ENCODE assay signal across 10 cellular contexts in the genomic region with DNA sequence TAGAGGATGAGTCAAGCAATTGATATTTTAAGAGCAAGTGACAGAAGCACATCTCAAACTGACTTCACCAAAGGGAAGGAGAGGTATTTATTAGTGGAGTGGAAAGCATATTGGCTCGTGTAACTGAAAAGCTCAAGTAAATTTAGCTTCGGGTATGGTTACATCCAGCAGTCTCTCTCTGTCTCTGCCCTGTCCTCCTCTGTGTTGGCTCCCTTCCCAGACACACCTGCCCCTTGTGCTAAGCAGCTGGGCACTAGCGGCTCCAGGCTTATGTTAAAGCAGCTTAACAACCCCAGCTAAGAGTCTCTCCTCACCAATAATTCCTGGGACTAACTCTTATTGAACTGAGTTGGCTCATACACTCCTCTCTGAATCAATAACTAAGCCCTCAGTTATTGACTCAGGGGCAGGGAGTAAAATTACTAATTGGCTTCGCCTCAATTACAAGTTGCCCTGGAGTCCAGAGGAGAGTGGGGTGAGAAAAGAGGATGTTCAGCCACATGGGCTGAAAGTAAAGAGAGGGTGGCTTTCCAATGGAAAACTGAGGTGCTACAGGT. TPM values are rescaled to one million over a fixed set of nuclear protein-coding genes. Genes with fewer than 3 reads are reported as not detected.
A peak's percentile ranks its signal among the peaks of the same experiment; 100 is the strongest.
DNase-seq lines count a peak whose midpoint lies in the region; ATAC-seq and TF ChIP-seq lines count a peak whose summit lies in the region.
"Had no signal": no experiment of that assay in that cellular context is flagged by ENCODE, and none has a peak within 500 bp of the region (broad histone marks: within the 10 kb centered on the region; RNA-seq: fewer than 3 reads in every experiment).

No MANE protein-coding gene starts in this region.

- peak overlapping the region; percentile 1 to 44 for H3K4me3 Mint-ChIP-seq in stimulated activated naive B cell treated with anti-CD40 and anti-IgM and Interleukin-4, amounts not matched to agents 10 μg/mL and 1 μg/mL and 100 μg/mL, for 72 hours
- H3K4me3 Mint-ChIP-seq in MCF 10A (ENCODE audit: unreplicated experiment): no peak overlapping the region

- DNase-seq in NCI-H187 treated with DMSO at 0.1 percent for 48 hours (lab: John Stamatoyannopoulos, UW) (peak; percentile 11), NCI-H187 (lab: John Stamatoyannopoulos, UW) (no peak), NCI-H82 treated with DMSO at 0.1 percent for 48 hours (lab: John Stamatoyannopoulos, UW; ENCODE audit: unreplicated experiment) (peak; percentile 90), Kasumi-1 (lab: John Stamatoyannopoulos, UW) (no peak), MCF 10A (ENCODE audit: unreplicated experiment) (no peak), aorta (no peak)
- no peak for DNase-seq in stimulated activated naive B cell treated with anti-CD40 and anti-IgM and Interleukin-4, amounts not matched to agents 10 μg/mL and 1 μg/mL and 100 μg/mL, for 72 hours
- DNase-seq: kidney, MG63 had no signal

- H3K9me3 Mint-ChIP-seq in stimulated activated naive B cell treated with anti-CD40 and anti-IgM and Interleukin-4, amounts not matched to agents 10 μg/mL and 1 μg/mL and 100 μg/mL, for 72 hours: peaks cover 2 to 8% of the 10 kb centered on the region in 2 donors
- H3K9me3 Mint-ChIP-seq in MCF 10A (ENCODE audit: unreplicated experiment): no peaks in the 10 kb centered on the region

- no peak overlapping the region for H3K4me3 ChIP-seq in aorta (ENCODE audit: low read length in 2 of 2)
- H3K4me3 ChIP-seq: MG63 had no signal

- H3K27me3 Mint-ChIP-seq in stimulated activated naive B cell treated with anti-CD40 and anti-IgM and Interleukin-4, amounts not matched to agents 10 μg/mL and 1 μg/mL and 100 μg/mL, for 72 hours: no peaks in the 10 kb centered on the region
- peaks cover 30% of the 10 kb centered on the region for H3K27me3 Mint-ChIP-seq in MCF 10A (ENCODE audit: insufficient read depth, unreplicated experiment)

- intact Hi-C loops in MCF 10A (cut with micrococcal nuclease) (no loop called here), aorta (cut with DNase I) (no loop called here)

- 85 to 87% methylated on average over 4 of the region's 4 CpGs for WGBS in aorta, 2 donors

- no peak for TF ChIP-seq CTCF in MCF 10A (IDR thresholded peaks at IDR 0.05; ENCODE audit: unreplicated experiment)

- POLR2A ChIA-PET in MCF 10A (lab: Yijun Ruan, JAX): no interaction called here

- no TSS peak for BruUV-seq in MCF 10A (replicated peaks; lab: Mats Ljungman, UMichigan)

- no peak overlapping the region for H3K27ac ChIP-seq in aorta (ENCODE audit: low read depth in 1 of 2, low read length in 2 of 2)

- H3K36me3 Mint-ChIP-seq in stimulated activated naive B cell treated with anti-CD40 and anti-IgM and Interleukin-4, amounts not matched to agents 10 μg/mL and 1 μg/mL and 100 μg/mL, for 72 hours: peaks cover 3 to 11% of the 10 kb centered on the region in 2 donors
- H3K36me3 Mint-ChIP-seq in MCF 10A (ENCODE audit: insufficient read depth, unreplicated experiment): no peaks in the 10 kb centered on the region

- no peaks in the 10 kb centered on the region for H3K27me3 ChIP-seq in aorta (ENCODE audit: control insufficient read depth in 1 of 2, insufficient read depth in 2 of 2, low read length in 1 of 2)
- H3K27me3 ChIP-seq: MG63 had no signal

- CTCF ChIA-PET in MCF 10A (lab: Yijun Ruan, JAX): interaction anchor here (1.0 to 2.1 kb wide), 2 partner anchors 12 to 78 kb away, joined by 6 to 10 read pairs; partner anchors contain the start of gene SH3BP5

- no peaks in the 10 kb centered on the region for H3K36me3 ChIP-seq in aorta (ENCODE audit: control insufficient read depth in 1 of 2, insufficient read depth in 2 of 2, low read length in 1 of 2)
- H3K36me3 ChIP-seq: MG63 had no signal

- ATAC-seq in HG03159 (IDR thresholded peaks at IDR 0.05; ENCODE audit: unreplicated experiment) (peak; percentile 22), aorta (ENCODE audit: low FRiP score) (no peak)
- ATAC-seq in stimulated activated naive B cell treated with anti-CD40 and anti-IgM and Interleukin-4, amounts not matched to agents 10 μg/mL and 1 μg/mL and 100 μg/mL, for 72 hours (replicated peaks): peak; percentile 57 to 62

- peak overlapping the region; percentile 85 for H3K27ac Mint-ChIP-seq in stimulated activated naive B cell treated with anti-CD40 and anti-IgM and Interleukin-4, amounts not matched to agents 10 μg/mL and 1 μg/mL and 100 μg/mL, for 72 hours
- no peak overlapping the region for H3K27ac Mint-ChIP-seq in MCF 10A (ENCODE audit: low read depth, unreplicated experiment)

- no peaks in the 10 kb centered on the region for H3K4me1 ChIP-seq in aorta (ENCODE audit: control insufficient read depth in 1 of 2, insufficient read depth in 2 of 2, low read length in 2 of 2)

- H3K4me1 Mint-ChIP-seq in stimulated activated naive B cell treated with anti-CD40 and anti-IgM and Interleukin-4, amounts not matched to agents 10 μg/mL and 1 μg/mL and 100 μg/mL, for 72 hours: peaks cover 42 to 82% of the 10 kb centered on the region in 2 donors
- peaks cover 7% of the 10 kb centered on the region for H3K4me1 Mint-ChIP-seq in MCF 10A (ENCODE audit: insufficient read depth, unreplicated experiment)

- H3K9me3 ChIP-seq in aorta (ENCODE audit: control insufficient read depth, low read length): peaks cover 3% of the 10 kb centered on the region
- H3K9me3 ChIP-seq: MG63 had no signal

RNA-seq across cellular contexts. Expression of gene SH3BP5, which starts 12.7 kb away (rescaled TPM):
- total RNA-seq in MCF 10A (2022) (8.4 and 8.8 TPM in 2 replicates), aorta (10 to 100 TPM; 79.9 to 93.1 TPM)
- polyA plus RNA-seq in aorta: 10 to 100 TPM; 26.5 to 62.6 TPM

Comparison
In these comparisons a context has a peak if more than half of its experiments do, and no peak if none do; other contexts are left out.
1. DNase-seq: peak in NCI-H187 treated with DMSO at 0.1 percent for 48 hours (single experiment) and NCI-H82 treated with DMSO at 0.1 percent for 48 hours (single experiment); none in NCI-H187 (0 of 2), stimulated activated naive B cell treated with anti-CD40 and anti-IgM and Interleukin-4, amounts not matched to agents 10 μg/mL and 1 μg/mL and 100 μg/mL, for 72 hours (single experiment), Kasumi-1 (0 of 2), MCF 10A (single experiment) and aorta (0 of 2).